Comparison of ENCODE assay signal across 12 cellular contexts in genomic region chr6:111714403-111715270, GRCh38.
DNase-seq lines count a peak whose midpoint lies in the region; ATAC-seq and TF ChIP-seq lines count a peak whose summit lies in the region.
"Had no signal": no experiment of that assay in that cellular context is flagged by ENCODE, and none has a peak within 500 bp of the region (broad histone marks: within the 10 kb centered on the region; RNA-seq: fewer than 3 reads in every experiment).

No MANE protein-coding gene starts in this region.

- POLR2A ChIA-PET in WTC11 (lab: Charles Lee): no interaction called here

- peaks cover 64% of the 10 kb centered on the region for H3K36me3 Mint-ChIP-seq in activated T-cell treated with anti-CD3 and anti-CD28 coated beads, Interleukin-2, amount 50 U/mL, for 4 hours (ENCODE audit: insufficient read depth)
- no peaks in the 10 kb centered on the region for H3K36me3 Mint-ChIP-seq in WTC11
- H3K36me3 Mint-ChIP-seq in stimulated activated effector memory CD8-positive, alpha-beta T cell treated with anti-CD3 and anti-CD28 coated beads, Interleukin-12 subunit alpha, Interleukin-12 subunit beta, amount 100 ng/mL, for 72 hours: peaks cover 99% of the 10 kb centered on the region

- peak overlapping the region; percentile 6; the same call in 1 of the 2 replicates for H3K27ac Mint-ChIP-seq in WTC11
- peak overlapping the region; percentile 84 for H3K27ac Mint-ChIP-seq in stimulated activated effector memory CD8-positive, alpha-beta T cell treated with anti-CD3 and anti-CD28 coated beads, Interleukin-12 subunit alpha, Interleukin-12 subunit beta, amount 100 ng/mL, for 72 hours
- H3K27ac Mint-ChIP-seq: memory B cell had no signal

- no peaks in the 10 kb centered on the region for H3K27me3 Mint-ChIP-seq in activated T-cell treated with anti-CD3 and anti-CD28 coated beads, Interleukin-2, amount 50 U/mL, for 4 hours (ENCODE audit: low read depth)
- H3K27me3 Mint-ChIP-seq in WTC11 (ENCODE audit: low read depth): no peaks in the 10 kb centered on the region
- H3K27me3 Mint-ChIP-seq: memory B cell had no signal

- H3K4me3 Mint-ChIP-seq in activated T-cell treated with anti-CD3 and anti-CD28 coated beads, Interleukin-2, amount 50 U/mL, for 4 hours: peak overlapping the region; percentile 2
- no peak overlapping the region for H3K4me3 Mint-ChIP-seq in WTC11
- H3K4me3 Mint-ChIP-seq in stimulated activated effector memory CD8-positive, alpha-beta T cell treated with anti-CD3 and anti-CD28 coated beads, Interleukin-12 subunit alpha, Interleukin-12 subunit beta, amount 100 ng/mL, for 72 hours: peak overlapping the region; percentile 44
- H3K4me3 Mint-ChIP-seq: memory B cell had no signal

- ATAC-seq in activated T-cell treated with anti-CD3 and anti-CD28 coated beads, Interleukin-2, amount 50 U/mL, for 4 hours: no peak
- no peak for ATAC-seq in WTC11
- ATAC-seq in stimulated activated effector memory CD8-positive, alpha-beta T cell treated with anti-CD3 and anti-CD28 coated beads, Interleukin-12 subunit alpha, Interleukin-12 subunit beta, amount 100 ng/mL, for 72 hours: peak; percentile 77
- ATAC-seq in HG03108 (IDR thresholded peaks at IDR 0.05; ENCODE audit: unreplicated experiment): no peak
- ATAC-seq in GM18868 (IDR thresholded peaks at IDR 0.05; ENCODE audit: unreplicated experiment): no peak
- ATAC-seq: heart left ventricle had no signal

- no peaks in the 10 kb centered on the region for H3K9me3 Mint-ChIP-seq in activated T-cell treated with anti-CD3 and anti-CD28 coated beads, Interleukin-2, amount 50 U/mL, for 4 hours
- no peaks in the 10 kb centered on the region for H3K9me3 Mint-ChIP-seq in WTC11
- no peaks in the 10 kb centered on the region for H3K9me3 Mint-ChIP-seq in stimulated activated effector memory CD8-positive, alpha-beta T cell treated with anti-CD3 and anti-CD28 coated beads, Interleukin-12 subunit alpha, Interleukin-12 subunit beta, amount 100 ng/mL, for 72 hours
- H3K9me3 Mint-ChIP-seq: memory B cell had no signal

- TF ChIP-seq CTCF in WTC11 (IDR thresholded peaks at IDR 0.05): no peak

- CTCF ChIA-PET in WTC11 (lab: Charles Lee): no interaction called here

- no peak for DNase-seq in activated T-cell treated with anti-CD3 and anti-CD28 coated beads, Interleukin-2, amount 50 U/mL, for 4 hours
- no peak for DNase-seq in activated T-cell treated with anti-CD3 and anti-CD28 coated beads, Interleukin-2, amount 50 U/mL, for 1 hour
- no peak for DNase-seq in WTC11 (ENCODE audit: low spot score)
- peak; percentile 3 for DNase-seq in ecto neural progenitor cell (ENCODE audit: low spot score)
- DNase-seq in stimulated activated effector memory CD8-positive, alpha-beta T cell treated with anti-CD3 and anti-CD28 coated beads, Interleukin-12 subunit alpha, Interleukin-12 subunit beta, amount 100 ng/mL, for 72 hours (ENCODE audit: low spot score in 2 of 2): no peak
- DNase-seq in effector CD8-positive, alpha-beta T cell (lab: John Stamatoyannopoulos, UW): no peak
- DNase-seq: adrenal gland, Calu3, heart left ventricle had no signal

- H3K4me1 Mint-ChIP-seq in activated T-cell treated with anti-CD3 and anti-CD28 coated beads, Interleukin-2, amount 50 U/mL, for 4 hours (ENCODE audit: low read depth): peaks cover 89% of the 10 kb centered on the region
- H3K4me1 Mint-ChIP-seq in WTC11: peaks cover 28% of the 10 kb centered on the region
- peaks cover 72% of the 10 kb centered on the region for H3K4me1 Mint-ChIP-seq in stimulated activated effector memory CD8-positive, alpha-beta T cell treated with anti-CD3 and anti-CD28 coated beads, Interleukin-12 subunit alpha, Interleukin-12 subunit beta, amount 100 ng/mL, for 72 hours

TF ChIP-seq in WTC11, 78 proteins besides CTCF, POLR2A, EP300 and RAD21 (continues in another document):
- TF ChIP-seq USF1 (CRISPR knock-in tag; IDR thresholded peaks at IDR 0.05): no peak
- no peak for TF ChIP-seq TP53 (CRISPR knock-in tag; IDR thresholded peaks at IDR 0.05)
- TF ChIP-seq ATF1 (CRISPR knock-in tag; IDR thresholded peaks at IDR 0.05): no peak
- no peak for TF ChIP-seq AR (CRISPR knock-in tag; IDR thresholded peaks at IDR 0.05)
- no peak for TF ChIP-seq ESRRA (CRISPR knock-in tag; IDR thresholded peaks at IDR 0.05; ENCODE audit: borderline replicate concordance)
- no peak for TF ChIP-seq RELA (CRISPR knock-in tag; IDR thresholded peaks at IDR 0.05; ENCODE audit: borderline replicate concordance)
- TF ChIP-seq, protein P1, sequence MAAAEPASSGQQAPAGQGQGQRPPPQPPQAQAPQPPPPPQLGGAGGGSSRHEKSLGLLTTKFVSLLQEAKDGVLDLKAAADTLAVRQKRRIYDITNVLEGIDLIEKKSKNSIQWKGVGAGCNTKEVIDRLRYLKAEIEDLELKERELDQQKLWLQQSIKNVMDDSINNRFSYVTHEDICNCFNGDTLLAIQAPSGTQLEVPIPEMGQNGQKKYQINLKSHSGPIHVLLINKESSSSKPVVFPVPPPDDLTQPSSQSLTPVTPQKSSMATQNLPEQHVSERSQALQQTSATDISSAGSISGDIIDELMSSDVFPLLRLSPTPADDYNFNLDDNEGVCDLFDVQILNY (CRISPR knock-in tag; IDR thresholded peaks at IDR 0.05): no peak
- TF ChIP-seq SP1 (CRISPR knock-in tag; conservative IDR thresholded peaks at IDR 0.05): no peak
- no peak for TF ChIP-seq ZBTB21 (CRISPR knock-in tag; IDR thresholded peaks at IDR 0.05; ENCODE audit: borderline replicate concordance)
- no peak for TF ChIP-seq NR3C1 (CRISPR knock-in tag; conservative IDR thresholded peaks at IDR 0.05; ENCODE audit: low read depth)
- no peak for TF ChIP-seq ZNF532 (CRISPR knock-in tag; IDR thresholded peaks at IDR 0.05; ENCODE audit: borderline replicate concordance)
